In genomic region chr14:70130498-70130897, GRCh38 we compare ENCODE assay signal across 17 cellular contexts.
DNase-seq lines count a peak whose midpoint lies in the region; ATAC-seq and FAIRE-seq lines count a peak whose summit lies in the region.
"Had no signal": no experiment of that assay in that cellular context is flagged by ENCODE, and none has a peak within 500 bp of the region (broad histone marks: within the 10 kb centered on the region; RNA-seq: fewer than 3 reads in every experiment).

No MANE protein-coding gene starts in this region.

- DNase-seq in DMS153 (lab: John Stamatoyannopoulos, UW) (peak; percentile 18), HTR-8/SVneo (ENCODE audit: insufficient read length, low spot score) (no peak), NCI-H2081 treated with DMSO at 0.1 percent for 48 hours (lab: John Stamatoyannopoulos, UW) (peak; percentile 57), NCI-H69 (lab: John Stamatoyannopoulos, UW) (peak; percentile 99), hypothalamus (lab: John Stamatoyannopoulos, UW) (no peak)
- DNase-seq: EL, KBM-7, MV-4-11, NCI-H2029 treated with DMSO at 0.1 percent for 48 hours, Peyer's patch, Right ventricle myocardium superior, T-helper 9 cell had no signal

- no peak for ATAC-seq in HG03439 (IDR thresholded peaks at IDR 0.05; ENCODE audit: unreplicated experiment)
- no peak for ATAC-seq in GM21737 (IDR thresholded peaks at IDR 0.05; ENCODE audit: unreplicated experiment)
- ATAC-seq in HG02763 (IDR thresholded peaks at IDR 0.05; ENCODE audit: unreplicated experiment), result no peak
- ATAC-seq: A549 had no signal

- FAIRE-seq in HTR-8/SVneo (lab: Jason Lieb, UNC), result peak; percentile 46
- FAIRE-seq: A549, H54 had no signal

Comparison
In these comparisons a context has a peak if more than half of its experiments do, and no peak if none do; other contexts are left out.
1. DNase-seq: peak in DMS153 (single experiment), NCI-H2081 treated with DMSO at 0.1 percent for 48 hours (single experiment) and NCI-H69 (single experiment); none in HTR-8/SVneo (single experiment) and hypothalamus (0 of 51).